ENCODE assay signal across 11 cellular contexts in the genomic region with DNA sequence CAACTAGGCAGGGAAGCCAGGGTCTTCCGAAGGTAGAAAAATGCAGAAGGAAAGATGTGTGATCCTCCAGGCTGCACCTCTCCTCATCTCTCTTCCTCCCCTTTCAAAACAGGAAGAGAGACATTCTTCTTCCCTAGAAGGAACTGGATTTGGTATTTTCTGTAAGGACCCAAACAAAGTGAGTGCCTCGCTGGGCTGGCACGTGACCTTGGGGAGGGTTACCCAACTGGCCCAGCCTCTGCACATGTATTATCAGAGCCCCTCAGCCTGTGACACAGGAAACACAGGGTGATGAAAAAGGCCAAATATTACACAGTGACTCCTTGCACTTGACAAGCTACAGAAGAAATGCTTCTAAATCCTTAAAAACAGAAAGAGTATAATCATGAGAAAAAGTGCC. TPM values are rescaled to one million over a fixed set of nuclear protein-coding genes. Genes with fewer than 3 reads are reported as not detected.
DNase-seq lines count a peak whose midpoint lies in the region; ATAC-seq and TF ChIP-seq lines count a peak whose summit lies in the region.
"Had no signal": no experiment of that assay in that cellular context is flagged by ENCODE, and none has a peak within 500 bp of the region (broad histone marks: within the 10 kb centered on the region; RNA-seq: fewer than 3 reads in every experiment).

No MANE protein-coding gene starts in this region.

- H3K36me3 Mint-ChIP-seq in natural killer cell treated with Interleukin-12 subunit alpha and Interleukin-12 subunit beta and Interleukin-15 and Interleukin-18, amount 100 ng/mL, for 72 hours, result peaks cover 16% of the 10 kb centered on the region
- H3K36me3 Mint-ChIP-seq in natural killer cell (no peaks in the 10 kb centered on the region), endothelial cell (ENCODE audit: low read depth, unreplicated experiment) (peaks cover 4% of the 10 kb centered on the region)

- peaks cover 14 to 31% of the 10 kb centered on the region in 2 donors for H3K4me1 Mint-ChIP-seq in natural killer cell treated with Interleukin-12 subunit alpha and Interleukin-12 subunit beta and Interleukin-15 and Interleukin-18, amount 100 ng/mL, for 72 hours (ENCODE audit: low read depth in 2 of 2)
- H3K4me1 Mint-ChIP-seq in natural killer cell (peaks cover 20 to 23% of the 10 kb centered on the region in 2 donors), endothelial cell (ENCODE audit: unreplicated experiment) (peaks cover 28% of the 10 kb centered on the region)

- no peaks in the 10 kb centered on the region for H3K27me3 Mint-ChIP-seq in natural killer cell treated with Interleukin-12 subunit alpha and Interleukin-12 subunit beta and Interleukin-15 and Interleukin-18, amount 100 ng/mL, for 72 hours
- no peaks in the 10 kb centered on the region for H3K27me3 Mint-ChIP-seq in natural killer cell (ENCODE audit: low read depth in 2 of 2)
- H3K27me3 Mint-ChIP-seq in endothelial cell (ENCODE audit: unreplicated experiment), result peaks cover 3% of the 10 kb centered on the region

- no peak for DNase-seq in natural killer cell treated with Interleukin-12 subunit alpha and Interleukin-12 subunit beta and Interleukin-15 and Interleukin-18, amount 100 ng/mL, for 72 hours (ENCODE audit: low spot score)
- DNase-seq in natural killer cell (no peak), RPMI7951 (ENCODE audit: low read depth) (peak; percentile 42), endothelial cell (ENCODE audit: low spot score) (peak; percentile 27), NCI-H2081 (lab: John Stamatoyannopoulos, UW) (no peak), posterior cingulate gyrus (no peak), islet precursor cell (no peak)
- DNase-seq in activated effector memory CD4-positive, alpha-beta T cell treated with anti-CD3 and anti-CD28 coated beads, Interleukin-2, amount 50 U/mL, for 16 hours, result no peak
- DNase-seq: NCI-H1092 treated with DMSO at 0.1 percent for 48 hours; SHP77; stimulated activated naive CD4-positive, alpha-beta T cell had no signal

- H3K9me3 Mint-ChIP-seq in natural killer cell treated with Interleukin-12 subunit alpha and Interleukin-12 subunit beta and Interleukin-15 and Interleukin-18, amount 100 ng/mL, for 72 hours, result no peaks in the 10 kb centered on the region
- no peaks in the 10 kb centered on the region for H3K9me3 Mint-ChIP-seq in natural killer cell
- H3K9me3 Mint-ChIP-seq in endothelial cell (ENCODE audit: unreplicated experiment), result no peaks in the 10 kb centered on the region

- TF ChIP-seq CTCF in natural killer cell (IDR thresholded peaks at IDR 0.05) (no peak), endothelial cell (IDR thresholded peaks at IDR 0.05; ENCODE audit: unreplicated experiment) (no peak)

- no peak overlapping the region for H3K27ac Mint-ChIP-seq in natural killer cell treated with Interleukin-12 subunit alpha and Interleukin-12 subunit beta and Interleukin-15 and Interleukin-18, amount 100 ng/mL, for 72 hours
- H3K27ac Mint-ChIP-seq in natural killer cell, result no peak overlapping the region
- H3K27ac Mint-ChIP-seq in endothelial cell (ENCODE audit: unreplicated experiment), result peak overlapping the region; percentile 89

- ATAC-seq in natural killer cell treated with Interleukin-12 subunit alpha and Interleukin-12 subunit beta and Interleukin-15 and Interleukin-18, amount 100 ng/mL, for 72 hours, result no peak
- ATAC-seq in natural killer cell, result no peak

- H3K4me3 Mint-ChIP-seq in natural killer cell treated with Interleukin-12 subunit alpha and Interleukin-12 subunit beta and Interleukin-15 and Interleukin-18, amount 100 ng/mL, for 72 hours, result peak overlapping the region; percentile 91
- no peak overlapping the region for H3K4me3 Mint-ChIP-seq in natural killer cell
- H3K4me3 Mint-ChIP-seq in endothelial cell (ENCODE audit: unreplicated experiment), result peak overlapping the region; percentile 60

- intact Hi-C loops in natural killer cell (cut with micrococcal nuclease), result no loop called here
- intact Hi-C loops in posterior cingulate gyrus (cut with DNase I), result loop anchor here (10.0 kb wide), 1 partner anchor 1263 kb away; no protein-coding TSS in a partner anchor

RNA-seq across cellular contexts. Expression of a gene that starts 2.3 kb away (rescaled TPM):
- 10 to 100 TPM; 35.6 to 76.6 TPM for total RNA-seq in natural killer cell treated with Interleukin-12 subunit alpha and Interleukin-12 subunit beta and Interleukin-15 and Interleukin-18, amount 100 ng/mL, for 72 hours
- 1 to 10 TPM in 2 of 3 donors, under 1 TPM in 1; 0.87 to 3.2 (median 1.5) TPM for total RNA-seq in natural killer cell
- 115 TPM in 2 replicates for total RNA-seq in RPMI7951 (2014; rRNA removed; shearing (Covaris generic))
- 11.4 TPM for total RNA-seq in endothelial cell (ENCODE audit: unreplicated experiment)

Comparison
In these comparisons a context has a peak if more than half of its experiments do, and no peak if none do; other contexts are left out.
1. DNase-seq: peak in RPMI7951 (single experiment) and endothelial cell (single experiment); none in natural killer cell treated with Interleukin-12 subunit alpha and Interleukin-12 subunit beta and Interleukin-15 and Interleukin-18, amount 100 ng/mL, for 72 hours (single experiment), natural killer cell (single experiment), NCI-H2081 (0 of 2), activated effector memory CD4-positive, alpha-beta T cell treated with anti-CD3 and anti-CD28 coated beads, Interleukin-2, amount 50 U/mL, for 16 hours (single experiment), posterior cingulate gyrus (0 of 10) and islet precursor cell (single experiment).